Comparison of ENCODE assay signal across 12 cellular contexts in genomic region chr15:90552929-90553211, GRCh38. TPM values are rescaled to one million over a fixed set of nuclear protein-coding genes. Genes with fewer than 3 reads are reported as not detected.
A peak's percentile ranks its signal among the peaks of the same experiment; 100 is the strongest.
DNase-seq lines count a peak whose midpoint lies in the region; ATAC-seq and TF ChIP-seq lines count a peak whose summit lies in the region.
"Had no signal": no experiment of that assay in that cellular context is flagged by ENCODE, and none has a peak within 500 bp of the region (broad histone marks: within the 10 kb centered on the region; RNA-seq: fewer than 3 reads in every experiment).

No MANE protein-coding gene starts in this region.

- 85 to 87% methylated on average over 1 of the region's 1 CpG for whole genome bisulfite sequencing in lung, 2 donors
- 51 to 74% (median 72%) methylated on average over 1 of the region's 1 CpG for WGBS in stomach, 5 donors

- peaks cover 5 to 29% of the 10 kb centered on the region in 2 donors for H3K4me1 ChIP-seq in lung (ENCODE audit: control insufficient read depth in 2 of 2, insufficient read depth in 2 of 2, low read length in 2 of 2)
- peaks cover 9 to 69% (median 41%) of the 10 kb centered on the region in 4 donors for H3K4me1 ChIP-seq in stomach
- no peaks in the 10 kb centered on the region for H3K4me1 ChIP-seq in effector memory CD4-positive, alpha-beta T cell (ENCODE audit: control insufficient read depth, insufficient read depth, low read length, poor library complexity, severe bottlenecking)

- TF ChIP-seq CTCF in HFFc6 (IDR thresholded peaks at IDR 0.05): no peak
- TF ChIP-seq CTCF in brain (conservative IDR thresholded peaks at IDR 0.05): no peak
- TF ChIP-seq CTCF in lung (IDR thresholded peaks at IDR 0.05; ENCODE audit: control extremely low read depth, extremely low read depth): no peak
- no peak for TF ChIP-seq CTCF in stomach (IDR thresholded peaks at IDR 0.05)

- H3K27me3 ChIP-seq in lung (ENCODE audit: control insufficient read depth, insufficient read depth) (no peaks in the 10 kb centered on the region), stomach (no peaks in the 10 kb centered on the region)
- H3K27me3 ChIP-seq in effector memory CD4-positive, alpha-beta T cell (replicated peaks; ENCODE audit: control insufficient read depth, insufficient read depth, low read length, poor library complexity, severe bottlenecking): no peaks in the 10 kb centered on the region

- H3K36me3 Mint-ChIP-seq in HFFc6 (ENCODE audit: low read depth) (peaks cover 15% of the 10 kb centered on the region), brain (peaks cover 30% of the 10 kb centered on the region)

- H3K4me3 Mint-ChIP-seq in HFFc6 (peak overlapping the region; percentile 70), brain (peak overlapping the region in 2 of 5 experiments; percentile 7 to 47)
- H3K4me3 Mint-ChIP-seq: activated CD4-positive, alpha-beta T cell treated with anti-CD3 and anti-CD28 coated beads, Interleukin-2, amount 10 ng/mL, durations not matched to agents 24 days and 14 days; activated T-helper 17 cell treated with anti-CD3 and anti-CD28 coated beads, Interleukin-2, amount 50 U/mL, for 72 hours had no signal

- H3K9me3 Mint-ChIP-seq in HFFc6 (no peaks in the 10 kb centered on the region), brain (no peaks in the 10 kb centered on the region)
- H3K9me3 Mint-ChIP-seq: activated CD4-positive, alpha-beta T cell treated with anti-CD3 and anti-CD28 coated beads, Interleukin-2, amount 10 ng/mL, durations not matched to agents 24 days and 14 days; activated T-helper 17 cell treated with anti-CD3 and anti-CD28 coated beads, Interleukin-2, amount 50 U/mL, for 72 hours had no signal

- H3K27ac ChIP-seq in lung (ENCODE audit: low read depth in 1 of 2, low read length in 1 of 2): peak overlapping the region; percentile 58 to 91
- H3K27ac ChIP-seq in stomach: peak overlapping the region in 4 of 5 donors; percentile 68 to 78 (median 72)
- H3K27ac ChIP-seq in effector memory CD4-positive, alpha-beta T cell (ENCODE audit: insufficient read depth, low read length, poor library complexity, severe bottlenecking): no peak overlapping the region

- ATAC-seq in lung (ENCODE audit: insufficient read depth, low FRiP score): no peak
- no peak for ATAC-seq in GM18519 (IDR thresholded peaks at IDR 0.05; ENCODE audit: low FRiP score, unreplicated experiment)
- ATAC-seq: activated T-helper 17 cell treated with anti-CD3 and anti-CD28 coated beads, Interleukin-2, amount 50 U/mL, for 72 hours had no signal

- TF ChIP-seq POLR2A in stomach (IDR thresholded peaks at IDR 0.05): no peak

- TF ChIP-seq EP300 in stomach (IDR thresholded peaks at IDR 0.05): no peak

- H3K9me3 ChIP-seq in lung (ENCODE audit: control insufficient read depth in 2 of 2, insufficient read depth in 1 of 2, low read length in 1 of 2) (no peaks in the 10 kb centered on the region), stomach (no peaks in the 10 kb centered on the region)
- no peaks in the 10 kb centered on the region for H3K9me3 ChIP-seq in effector memory CD4-positive, alpha-beta T cell (ENCODE audit: control insufficient read depth, low read length)

- H3K36me3 ChIP-seq in lung (ENCODE audit: control insufficient read depth in 2 of 2, insufficient read depth in 2 of 2, low read length in 2 of 2): peaks cover 2 to 6% of the 10 kb centered on the region in 2 donors
- peaks cover 0 to 16% (median 10%) of the 10 kb centered on the region in 4 donors for H3K36me3 ChIP-seq in stomach
- peaks cover 4% of the 10 kb centered on the region for H3K36me3 ChIP-seq in effector memory CD4-positive, alpha-beta T cell (ENCODE audit: control insufficient read depth, insufficient read depth, low read length)

- intact Hi-C loops in stomach (cut with DNase I; ENCODE audit: low total_unique reads): no loop called here

- DNase-seq in HFFc6 (no peak), lung (ENCODE audit: low spot score) (no peak), stomach (no peak), GM19238 (ENCODE audit: insufficient read length, low spot score) (no peak), NOMO-1 treated with DMSO at 0.1 percent for 48 hours (lab: John Stamatoyannopoulos, UW; ENCODE audit: unreplicated experiment) (no peak)
- DNase-seq in effector memory CD4-positive, alpha-beta T cell: no peak
- DNase-seq: activated CD4-positive, alpha-beta T cell treated with anti-CD3 and anti-CD28 coated beads, Interleukin-2, amount 10 ng/mL, durations not matched to agents 24 days and 14 days; H7; NCI-H226 had no signal

- H3K4me3 ChIP-seq in lung (no peak overlapping the region), stomach (no peak overlapping the region)
- H3K4me3 ChIP-seq in effector memory CD4-positive, alpha-beta T cell (ENCODE audit: insufficient read depth, low read depth, low read length, poor library complexity, severe bottlenecking): no peak overlapping the region

- H3K27ac Mint-ChIP-seq in HFFc6: peak overlapping the region; percentile 100
- H3K27ac Mint-ChIP-seq in brain: peak overlapping the region in 4 of 5 experiments; percentile 28 to 86 (median 68)
- H3K27ac Mint-ChIP-seq: activated T-helper 17 cell treated with anti-CD3 and anti-CD28 coated beads, Interleukin-2, amount 50 U/mL, for 72 hours had no signal

- peaks cover 65% of the 10 kb centered on the region for H3K4me1 Mint-ChIP-seq in HFFc6 (ENCODE audit: low read depth)
- H3K4me1 Mint-ChIP-seq in brain: peaks cover 53% of the 10 kb centered on the region

- H3K27me3 Mint-ChIP-seq in HFFc6 (ENCODE audit: insufficient read depth) (no peaks in the 10 kb centered on the region; the same call in 1 of the 2 replicates), brain (no peaks in the 10 kb centered on the region)
- H3K27me3 Mint-ChIP-seq: activated CD4-positive, alpha-beta T cell treated with anti-CD3 and anti-CD28 coated beads, Interleukin-2, amount 10 ng/mL, durations not matched to agents 24 days and 14 days; activated T-helper 17 cell treated with anti-CD3 and anti-CD28 coated beads, Interleukin-2, amount 50 U/mL, for 72 hours had no signal

RNA-seq across cellular contexts. Expression of gene CRTC3, which starts 23.1 kb away (rescaled TPM):
- 10 to 100 TPM; 21.5 to 24.3 (median 23.5) TPM for total RNA-seq in HFFc6 (2021; fragmentation: NEBNext Ultra II Directional; extraction: Animal tissue kit (Norgen Biotek cat#: 25700))
- polyA plus RNA-seq in brain (ENCODE audit: insufficient read depth, low read depth, low replicate concordance) (37.2 TPM), lung (10 to 100 TPM; 12.0 to 14.3 TPM), stomach (1 to 10 TPM; 8.2 to 8.9 (median 8.6) TPM)
- total RNA-seq in lung (10 to 100 TPM; 42.0 to 47.9 TPM), stomach (10 to 100 TPM; 11.0 to 47.7 (median 44.6) TPM)
